In genomic region chr17:82756166-82756565, GRCh38 we compare ENCODE assay signal across 1 cellular context.
TF ChIP-seq lines count a peak whose summit lies in the region.

No MANE protein-coding gene starts in this region.

TF ChIP-seq in GM23338, 12 proteins besides CTCF, POLR2A, EP300 and RAD21:
- TF ChIP-seq ZNF462 (CRISPR knock-in tag; IDR thresholded peaks at IDR 0.05): no peak
- TF ChIP-seq ZNF114 (CRISPR knock-in tag; IDR thresholded peaks at IDR 0.05): no peak
- TF ChIP-seq ZNF331 (CRISPR knock-in tag; IDR thresholded peaks at IDR 0.05; ENCODE audit: low read depth): no peak
- no peak for TF ChIP-seq CREB1 (CRISPR knock-in tag; IDR thresholded peaks at IDR 0.05; ENCODE audit: low read depth)
- no peak for TF ChIP-seq JUNB (IDR thresholded peaks at IDR 0.05; ENCODE audit: unreplicated experiment)
- no peak for TF ChIP-seq POLR2AphosphoS5 (IDR thresholded peaks at IDR 0.05; ENCODE audit: low read depth)
- TF ChIP-seq EZH2phosphoT487 (IDR thresholded peaks at IDR 0.05; ENCODE audit: unreplicated experiment): no peak
- no peak for TF ChIP-seq REST (IDR thresholded peaks at IDR 0.05; ENCODE audit: unreplicated experiment)
- no peak for TF ChIP-seq NANOG (IDR thresholded peaks at IDR 0.05; ENCODE audit: borderline replicate concordance)
- TF ChIP-seq EZH2 (IDR thresholded peaks at IDR 0.05; ENCODE audit: low read depth, unreplicated experiment): no peak
- no peak for TF ChIP-seq ETS1 (IDR thresholded peaks at IDR 0.05)
- no peak for TF ChIP-seq STAT1 (IDR thresholded peaks at IDR 0.05; ENCODE audit: unreplicated experiment)
TF ChIP-seq in GM23338: peak in this region for 0.
